ENCODE assay signal across 1 cellular context in the genomic region with DNA sequence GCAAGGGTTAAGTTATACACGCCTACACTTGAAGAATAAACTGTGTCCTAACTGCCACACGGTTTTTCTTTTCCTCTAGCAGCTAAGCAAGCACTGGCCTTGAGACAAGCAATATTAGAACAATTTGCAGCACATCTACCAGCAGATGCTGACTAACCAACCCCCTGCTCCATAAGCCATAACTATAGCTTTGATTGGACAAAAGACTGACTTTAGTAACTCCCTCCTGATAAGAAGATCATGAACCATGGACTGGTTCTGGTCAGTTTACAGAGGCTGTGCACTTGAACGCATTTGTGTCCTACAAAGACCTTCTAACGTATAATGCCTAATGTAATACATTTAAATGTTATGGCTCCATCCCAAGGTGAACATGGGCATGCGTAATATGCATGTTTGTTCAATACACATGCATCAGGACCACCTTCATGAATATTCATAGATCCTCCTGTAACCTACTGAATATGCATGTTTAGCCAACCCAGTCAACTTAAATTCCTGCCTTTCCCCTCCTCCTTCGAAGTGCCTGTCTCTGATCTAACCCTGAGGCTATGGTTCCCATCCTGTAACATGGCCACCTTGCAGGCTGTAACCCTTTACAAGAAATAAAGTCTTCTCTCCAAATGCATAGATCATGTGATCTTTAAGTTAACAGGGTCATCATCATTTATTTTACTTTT.
TF ChIP-seq lines count a peak whose summit lies in the region.

No MANE protein-coding gene starts in this region.

TF ChIP-seq in WTC11, 78 proteins besides CTCF, POLR2A, EP300 and RAD21 (continued from another document):
- TF ChIP-seq, protein P1, sequence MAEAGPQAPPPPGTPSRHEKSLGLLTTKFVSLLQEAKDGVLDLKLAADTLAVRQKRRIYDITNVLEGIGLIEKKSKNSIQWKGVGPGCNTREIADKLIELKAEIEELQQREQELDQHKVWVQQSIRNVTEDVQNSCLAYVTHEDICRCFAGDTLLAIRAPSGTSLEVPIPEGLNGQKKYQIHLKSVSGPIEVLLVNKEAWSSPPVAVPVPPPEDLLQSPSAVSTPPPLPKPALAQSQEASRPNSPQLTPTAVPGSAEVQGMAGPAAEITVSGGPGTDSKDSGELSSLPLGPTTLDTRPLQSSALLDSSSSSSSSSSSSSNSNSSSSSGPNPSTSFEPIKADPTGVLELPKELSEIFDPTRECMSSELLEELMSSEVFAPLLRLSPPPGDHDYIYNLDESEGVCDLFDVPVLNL (CRISPR knock-in tag; IDR thresholded peaks at IDR 0.05; ENCODE audit: borderline replicate concordance, low read depth), result no peak
- TF ChIP-seq ZNF263 (CRISPR knock-in tag; IDR thresholded peaks at IDR 0.05; ENCODE audit: low read depth) (no peak), ATF1 (CRISPR knock-in tag; IDR thresholded peaks at IDR 0.05) (no peak)
TF ChIP-seq in WTC11: peak in this region for 0.
